1 cellular context compared by ENCODE assay signal in genomic region chr19:17524651-17525050, GRCh38.
TF ChIP-seq lines count a peak whose summit lies in the region.

No MANE protein-coding gene starts in this region.

TF ChIP-seq in IMR-90, 13 proteins besides CTCF, POLR2A, EP300 and RAD21:
- TF ChIP-seq MAFK (IDR thresholded peaks at IDR 0.05; ENCODE audit: low read depth, low read length): no peak
- TF ChIP-seq BHLHE40 (IDR thresholded peaks at IDR 0.05; ENCODE audit: low read depth, low read length): no peak
- TF ChIP-seq NFE2L2 (IDR thresholded peaks at IDR 0.05; ENCODE audit: low read depth, low read length): no peak
- no peak for TF ChIP-seq SMC3 (IDR thresholded peaks at IDR 0.05; ENCODE audit: low read depth, low read length)
- TF ChIP-seq CHD1 (IDR thresholded peaks at IDR 0.05; ENCODE audit: low read depth, low read length): no peak
- peak; percentile 18 for TF ChIP-seq RCOR1 (IDR thresholded peaks at IDR 0.05; ENCODE audit: insufficient replicate concordance, low read length)
- no peak for TF ChIP-seq CEBPB (IDR thresholded peaks at IDR 0.05; ENCODE audit: low read depth, low read length)
- TF ChIP-seq MXI1 (IDR thresholded peaks at IDR 0.05; ENCODE audit: borderline replicate concordance, low read depth, low read length): no peak
